In the genomic region with DNA sequence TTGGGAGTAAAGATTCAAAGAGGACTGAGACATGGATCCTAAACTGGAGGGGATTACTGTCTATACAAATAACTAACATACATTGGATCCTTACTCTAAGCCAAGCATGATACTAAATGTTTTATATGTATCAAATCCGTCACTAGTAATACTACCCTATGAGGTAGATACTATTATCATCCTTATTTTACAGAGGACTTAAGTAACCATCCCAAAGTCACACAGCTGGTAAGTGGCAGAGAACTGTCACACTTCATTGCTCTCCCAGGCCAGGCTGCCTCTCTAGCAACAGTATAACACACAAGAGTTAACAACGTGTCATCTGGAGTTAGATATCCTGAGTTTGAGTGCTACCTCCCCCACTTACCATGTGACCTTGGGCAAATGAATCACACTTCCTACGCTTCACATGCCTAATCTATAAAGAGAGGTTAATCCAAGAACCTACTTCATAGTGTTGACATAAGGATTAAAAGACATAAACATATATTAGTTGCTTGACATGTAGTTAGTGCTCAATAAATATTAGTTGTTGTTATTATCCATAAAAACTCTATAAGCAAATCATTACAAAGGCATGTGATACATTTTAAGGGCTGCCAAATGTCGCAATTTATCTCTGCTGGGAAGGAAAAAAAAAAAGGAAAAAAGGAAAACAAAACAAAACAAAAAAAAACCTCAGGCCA, we compare ENCODE assay signal across 10 cellular contexts. TPM values are rescaled to one million over a fixed set of nuclear protein-coding genes. Genes with fewer than 3 reads are reported as not detected.
DNase-seq lines count a peak whose midpoint lies in the region; ATAC-seq and TF ChIP-seq lines count a peak whose summit lies in the region.
"Had no signal": no experiment of that assay in that cellular context is flagged by ENCODE, and none has a peak within 500 bp of the region (broad histone marks: within the 10 kb centered on the region; RNA-seq: fewer than 3 reads in every experiment).

No MANE protein-coding gene starts in this region.

- H3K27me3 Mint-ChIP-seq in activated naive CD4-positive, alpha-beta T cell treated with anti-CD3 and anti-CD28 coated beads for 36 hours (ENCODE audit: low read depth): no peaks in the 10 kb centered on the region

- intact Hi-C loops in activated naive CD4-positive, alpha-beta T cell treated with anti-CD3 and anti-CD28 coated beads for 36 hours (cut with micrococcal nuclease): loop anchor here (10.0 kb wide), 1 partner anchor 264 kb away; a partner anchor contains a TSS
- intact Hi-C loops in dorsolateral prefrontal cortex (cut with DNase I): no loop called here

- peak; percentile 59 for ATAC-seq in stimulated activated naive CD8-positive, alpha-beta T cell treated with anti-CD3 and anti-CD28 coated beads, Interleukin-15, Interleukin-2, amounts not matched to agents 100 U/mL and 50 U/mL, for 24 hours
- ATAC-seq in HG03280 (IDR thresholded peaks at IDR 0.05; ENCODE audit: unreplicated experiment): no peak
- ATAC-seq: psoas muscle had no signal

- peaks cover 2% of the 10 kb centered on the region for H3K9me3 Mint-ChIP-seq in activated naive CD4-positive, alpha-beta T cell treated with anti-CD3 and anti-CD28 coated beads for 36 hours

- CTCF ChIA-PET in activated naive CD4-positive, alpha-beta T cell treated with anti-CD3 and anti-CD28 coated beads for 36 hours (lab: Charles Lee): no interaction called here

- H3K27me3 ChIP-seq in dorsolateral prefrontal cortex: no peaks in the 10 kb centered on the region

- no peak overlapping the region for H3K4me3 ChIP-seq in dorsolateral prefrontal cortex
- H3K4me3 ChIP-seq: psoas muscle had no signal

- H3K27ac Mint-ChIP-seq in activated naive CD4-positive, alpha-beta T cell treated with anti-CD3 and anti-CD28 coated beads for 36 hours: no peak overlapping the region

- H3K27ac ChIP-seq in dorsolateral prefrontal cortex: peak overlapping the region in 10 of 59 donors; percentile 1 to 61 (median 21)
- H3K27ac ChIP-seq: C4-2B, psoas muscle had no signal

- no peak overlapping the region for H3K4me3 Mint-ChIP-seq in activated naive CD4-positive, alpha-beta T cell treated with anti-CD3 and anti-CD28 coated beads for 36 hours

- peaks cover 31% of the 10 kb centered on the region for H3K4me1 Mint-ChIP-seq in activated naive CD4-positive, alpha-beta T cell treated with anti-CD3 and anti-CD28 coated beads for 36 hours (ENCODE audit: low read depth)

- no peak for TF ChIP-seq CTCF in dorsolateral prefrontal cortex (IDR thresholded peaks at IDR 0.05 in 54 of 56, conservative IDR thresholded peaks at IDR 0.05 in 2 of 56; ENCODE audit: low read depth in 1 of 56, partially characterized antibody in 56 of 56)

- H3K36me3 Mint-ChIP-seq in activated naive CD4-positive, alpha-beta T cell treated with anti-CD3 and anti-CD28 coated beads for 36 hours (ENCODE audit: low read depth): peaks cover 1% of the 10 kb centered on the region

- DNase-seq in activated naive CD4-positive, alpha-beta T cell treated with anti-CD3 and anti-CD28 coated beads for 36 hours: peak; percentile 42
- DNase-seq in activated naive CD4-positive, alpha-beta T cell (lab: John Stamatoyannopoulos, UW): no peak
- DNase-seq in fibroblast of peridontal ligament (ENCODE audit: extremely low read depth): peak; percentile 75
- DNase-seq in stimulated activated naive CD8-positive, alpha-beta T cell treated with anti-CD3 and anti-CD28 coated beads, Interleukin-15, Interleukin-2, amounts not matched to agents 100 U/mL and 50 U/mL, for 24 hours: no peak
- no peak for DNase-seq in dorsolateral prefrontal cortex
- DNase-seq in activated CD4-positive, alpha-beta T cell treated with anti-CD3 and anti-CD28 coated beads for 4 hours: no peak
- DNase-seq: psoas muscle had no signal

TF ChIP-seq in PFSK-1, 5 proteins besides CTCF, POLR2A, EP300 and RAD21:
- no peak for TF ChIP-seq FOXP2 (optimal IDR thresholded peaks at IDR 0.05; ENCODE audit: borderline replicate concordance, extremely low read depth, extremely low read length, insufficient read depth)
- TF ChIP-seq TAF1 (IDR thresholded peaks at IDR 0.05; ENCODE audit: borderline replicate concordance, insufficient read depth, low read length): no peak
- no peak for TF ChIP-seq POLR2AphosphoS5 (IDR thresholded peaks at IDR 0.05; ENCODE audit: low read depth, low read length)
- TF ChIP-seq, protein P1, sequence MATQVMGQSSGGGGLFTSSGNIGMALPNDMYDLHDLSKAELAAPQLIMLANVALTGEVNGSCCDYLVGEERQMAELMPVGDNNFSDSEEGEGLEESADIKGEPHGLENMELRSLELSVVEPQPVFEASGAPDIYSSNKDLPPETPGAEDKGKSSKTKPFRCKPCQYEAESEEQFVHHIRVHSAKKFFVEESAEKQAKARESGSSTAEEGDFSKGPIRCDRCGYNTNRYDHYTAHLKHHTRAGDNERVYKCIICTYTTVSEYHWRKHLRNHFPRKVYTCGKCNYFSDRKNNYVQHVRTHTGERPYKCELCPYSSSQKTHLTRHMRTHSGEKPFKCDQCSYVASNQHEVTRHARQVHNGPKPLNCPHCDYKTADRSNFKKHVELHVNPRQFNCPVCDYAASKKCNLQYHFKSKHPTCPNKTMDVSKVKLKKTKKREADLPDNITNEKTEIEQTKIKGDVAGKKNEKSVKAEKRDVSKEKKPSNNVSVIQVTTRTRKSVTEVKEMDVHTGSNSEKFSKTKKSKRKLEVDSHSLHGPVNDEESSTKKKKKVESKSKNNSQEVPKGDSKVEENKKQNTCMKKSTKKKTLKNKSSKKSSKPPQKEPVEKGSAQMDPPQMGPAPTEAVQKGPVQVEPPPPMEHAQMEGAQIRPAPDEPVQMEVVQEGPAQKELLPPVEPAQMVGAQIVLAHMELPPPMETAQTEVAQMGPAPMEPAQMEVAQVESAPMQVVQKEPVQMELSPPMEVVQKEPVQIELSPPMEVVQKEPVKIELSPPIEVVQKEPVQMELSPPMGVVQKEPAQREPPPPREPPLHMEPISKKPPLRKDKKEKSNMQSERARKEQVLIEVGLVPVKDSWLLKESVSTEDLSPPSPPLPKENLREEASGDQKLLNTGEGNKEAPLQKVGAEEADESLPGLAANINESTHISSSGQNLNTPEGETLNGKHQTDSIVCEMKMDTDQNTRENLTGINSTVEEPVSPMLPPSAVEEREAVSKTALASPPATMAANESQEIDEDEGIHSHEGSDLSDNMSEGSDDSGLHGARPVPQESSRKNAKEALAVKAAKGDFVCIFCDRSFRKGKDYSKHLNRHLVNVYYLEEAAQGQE (IDR thresholded peaks at IDR 0.05; ENCODE audit: insufficient read depth in 1 of 2, low read depth in 2 of 2, low read length in 2 of 2): no peak
- peak; percentile 86; the same call in 1 of the 2 replicates for TF ChIP-seq SIN3A (IDR thresholded peaks at IDR 0.05; ENCODE audit: borderline replicate concordance, insufficient read depth, low read length)

RNA-seq across cellular contexts. Expression of a gene that starts 33.8 kb away (rescaled TPM):
- under 1 TPM; 0.24 to 0.25 TPM for total RNA-seq in activated naive CD4-positive, alpha-beta T cell treated with anti-CD3 and anti-CD28 coated beads for 36 hours
- polyA plus RNA-seq in PFSK-1 (2012; ENCODE audit: insufficient read length, low read depth): 1.4 TPM
- total RNA-seq in dorsolateral prefrontal cortex: 10 to 100 TPM; 15.4 to 89.4 (median 39.1) TPM

Comparison
In these comparisons a context has a peak if more than half of its experiments do, and no peak if none do; other contexts are left out.
1. DNase-seq: peak in activated naive CD4-positive, alpha-beta T cell treated with anti-CD3 and anti-CD28 coated beads for 36 hours (single experiment) and fibroblast of peridontal ligament (single experiment); none in activated naive CD4-positive, alpha-beta T cell (0 of 4), stimulated activated naive CD8-positive, alpha-beta T cell treated with anti-CD3 and anti-CD28 coated beads, Interleukin-15, Interleukin-2, amounts not matched to agents 100 U/mL and 50 U/mL, for 24 hours (single experiment), dorsolateral prefrontal cortex (0 of 10) and activated CD4-positive, alpha-beta T cell treated with anti-CD3 and anti-CD28 coated beads for 4 hours (0 of 2).
2. RNA of a gene that starts 33.8 kb away (total RNA-seq): 15.4 to 89.4 TPM in dorsolateral prefrontal cortex; 0.24 to 0.25 TPM in activated naive CD4-positive, alpha-beta T cell treated with anti-CD3 and anti-CD28 coated beads for 36 hours; every median in the first group is over 10 times any median in the second.